In genomic region chr1:30748098-30748698, GRCh38 we compare ENCODE assay signal across 9 cellular contexts. TPM values are rescaled to one million over a fixed set of nuclear protein-coding genes. Genes with fewer than 3 reads are reported as not detected.
A peak's percentile ranks its signal among the peaks of the same experiment; 100 is the strongest.
DNase-seq lines count a peak whose midpoint lies in the region; ATAC-seq and TF ChIP-seq lines count a peak whose summit lies in the region.
"Had no signal": no experiment of that assay in that cellular context is flagged by ENCODE, and none has a peak within 500 bp of the region (broad histone marks: within the 10 kb centered on the region; RNA-seq: fewer than 3 reads in every experiment).

No MANE protein-coding gene starts in this region.

- no peak overlapping the region for H3K4me3 ChIP-seq in lower lobe of right lung
- H3K4me3 ChIP-seq in tibial artery, result no peak overlapping the region
- H3K4me3 ChIP-seq: thoracic aorta had no signal

- H3K36me3 Mint-ChIP-seq in CD14-positive monocyte, result peaks cover 89 to 100% of the 10 kb centered on the region in 2 donors
- peaks cover 70% of the 10 kb centered on the region for H3K36me3 Mint-ChIP-seq in T-helper 2 cell treated with Interferon-gamma antibody and Interleukin-4, amounts not matched to agents 5 μg/mL and 100 μg/mL, for 36 hours (ENCODE audit: low read depth)

- peak overlapping the region; percentile 88 to 100 (median 93) for H3K27ac Mint-ChIP-seq in CD14-positive monocyte
- H3K27ac Mint-ChIP-seq in T-helper 2 cell treated with Interferon-gamma antibody and Interleukin-4, amounts not matched to agents 5 μg/mL and 100 μg/mL, for 36 hours, result peak overlapping the region; percentile 94

- H3K9me3 ChIP-seq in lower lobe of right lung, result no peaks in the 10 kb centered on the region
- H3K9me3 ChIP-seq in tibial artery, result no peaks in the 10 kb centered on the region
- H3K9me3 ChIP-seq: thoracic aorta had no signal

- intact Hi-C loops in CD14-positive monocyte (cut with micrococcal nuclease) (loop anchor here in 1 of 2 donors (5.0 kb wide), 1 partner anchor 34 kb away; no protein-coding TSS in a partner anchor), lower lobe of right lung (cut with DNase I) (no loop called here), tibial artery (cut with DNase I; ENCODE audit: low total_unique reads) (no loop called here)

- peaks cover 98% of the 10 kb centered on the region for H3K4me1 Mint-ChIP-seq in CD14-positive monocyte
- peaks cover 93% of the 10 kb centered on the region for H3K4me1 Mint-ChIP-seq in T-helper 2 cell treated with Interferon-gamma antibody and Interleukin-4, amounts not matched to agents 5 μg/mL and 100 μg/mL, for 36 hours (ENCODE audit: low read depth)

- no peak for TF ChIP-seq CTCF in CD14-positive monocyte (IDR thresholded peaks at IDR 0.05)
- no peak for TF ChIP-seq CTCF in lower lobe of right lung (IDR thresholded peaks at IDR 0.05)
- no peak for TF ChIP-seq CTCF in tibial artery (IDR thresholded peaks at IDR 0.05)

- peaks cover 0 to 5% (median 1%) of the 10 kb centered on the region in 3 donors for H3K27me3 Mint-ChIP-seq in CD14-positive monocyte (ENCODE audit: low read depth in 3 of 3)
- H3K27me3 Mint-ChIP-seq in T-helper 2 cell treated with Interferon-gamma antibody and Interleukin-4, amounts not matched to agents 5 μg/mL and 100 μg/mL, for 36 hours (ENCODE audit: low read depth), result no peaks in the 10 kb centered on the region

- H3K27ac ChIP-seq in lower lobe of right lung (no peak overlapping the region), tibial artery (no peak overlapping the region)
- H3K27ac ChIP-seq: thoracic aorta had no signal

- H3K4me3 Mint-ChIP-seq in CD14-positive monocyte, result peak overlapping the region; percentile 77 to 92
- H3K4me3 Mint-ChIP-seq in T-helper 2 cell treated with Interferon-gamma antibody and Interleukin-4, amounts not matched to agents 5 μg/mL and 100 μg/mL, for 36 hours, result peak overlapping the region; percentile 87

- ATAC-seq in lower lobe of right lung, result no peak
- no peak for ATAC-seq in HG03135 (IDR thresholded peaks at IDR 0.05; ENCODE audit: unreplicated experiment)
- no peak for ATAC-seq in GM21825 (IDR thresholded peaks at IDR 0.05; ENCODE audit: unreplicated experiment)

- H3K27me3 ChIP-seq in lower lobe of right lung (ENCODE audit: low read depth), result no peaks in the 10 kb centered on the region
- peaks cover 0 to 3% of the 10 kb centered on the region in 2 donors for H3K27me3 ChIP-seq in tibial artery

- DNase-seq in CD14-positive monocyte (ENCODE audit: low spot score) (no peak), HPDE6-E6E7 (ENCODE audit: extremely low spot score) (peak; percentile 86), lower lobe of right lung (peak; percentile 54), tibial artery (no peak), KG1 (lab: John Stamatoyannopoulos, UW) (no peak)
- no peak for DNase-seq in T-helper 2 cell treated with Interferon-gamma antibody and Interleukin-4, amounts not matched to agents 5 μg/mL and 100 μg/mL, for 36 hours (ENCODE audit: low spot score)

- no peaks in the 10 kb centered on the region for H3K36me3 ChIP-seq in lower lobe of right lung
- H3K36me3 ChIP-seq in tibial artery, result no peaks in the 10 kb centered on the region
- H3K36me3 ChIP-seq: thoracic aorta had no signal

- H3K4me1 ChIP-seq in lower lobe of right lung, result peaks cover 96% of the 10 kb centered on the region
- peaks cover 0 to 7% (median 0%) of the 10 kb centered on the region in 4 donors for H3K4me1 ChIP-seq in tibial artery

- H3K9me3 Mint-ChIP-seq in CD14-positive monocyte, result no peaks in the 10 kb centered on the region
- H3K9me3 Mint-ChIP-seq in T-helper 2 cell treated with Interferon-gamma antibody and Interleukin-4, amounts not matched to agents 5 μg/mL and 100 μg/mL, for 36 hours, result no peaks in the 10 kb centered on the region

RNA-seq across cellular contexts. Expression of gene LAPTM5, which starts 9.4 kb away (rescaled TPM):
- 1,000 to 10,000 TPM; 1,019 to 1,153 TPM for polyA plus RNA-seq in CD14-positive monocyte
- total RNA-seq in lower lobe of right lung, result 544 TPM

RNA-seq across cellular contexts. Expression of gene MATN1, which starts 24.8 kb away (rescaled TPM):
- not detected for polyA plus RNA-seq in CD14-positive monocyte
- total RNA-seq in lower lobe of right lung, result not detected

Comparison
In these comparisons a context has a peak if more than half of its experiments do, and no peak if none do; other contexts are left out.
1. DNase-seq: peak in HPDE6-E6E7 (single experiment) and lower lobe of right lung (single experiment); none in CD14-positive monocyte (single experiment), T-helper 2 cell treated with Interferon-gamma antibody and Interleukin-4, amounts not matched to agents 5 μg/mL and 100 μg/mL, for 36 hours (single experiment), tibial artery (0 of 2) and KG1 (single experiment).